14 cellular contexts compared by ENCODE assay signal in the genomic region with DNA sequence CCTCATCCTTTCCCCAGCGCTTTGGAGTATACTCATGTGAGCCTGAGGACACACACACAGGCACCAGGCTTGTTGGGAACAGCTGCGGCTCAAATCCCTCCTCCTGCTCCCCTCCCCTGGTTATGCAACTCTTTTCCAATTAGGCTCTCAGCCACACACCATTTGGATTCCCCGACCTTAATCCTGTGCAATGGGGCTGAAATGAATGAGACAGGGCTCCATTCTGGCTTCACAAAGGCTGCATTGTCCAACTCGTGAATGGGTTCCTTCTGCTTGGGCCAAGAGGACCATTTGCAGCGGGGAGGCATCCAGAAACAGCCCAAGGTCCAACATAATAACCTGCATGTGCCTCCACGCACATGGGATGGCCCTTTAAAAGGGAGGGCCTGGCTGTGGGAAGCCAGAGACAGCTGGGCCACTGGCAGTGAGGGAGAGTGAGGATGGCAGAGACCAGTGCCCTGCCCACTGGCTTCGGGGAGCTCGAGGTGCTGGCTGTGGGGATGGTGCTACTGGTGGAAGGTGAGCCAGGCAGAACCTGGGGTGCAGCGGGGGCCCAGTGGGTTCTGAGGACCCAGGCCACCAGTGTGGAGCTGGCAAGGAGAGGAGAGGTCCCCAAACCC. TPM values are rescaled to one million over a fixed set of nuclear protein-coding genes. Genes with fewer than 3 reads are reported as not detected.
DNase-seq lines count a peak whose midpoint lies in the region; ATAC-seq, FAIRE-seq and TF ChIP-seq lines count a peak whose summit lies in the region.
"Had no signal": no experiment of that assay in that cellular context is flagged by ENCODE, and none has a peak within 500 bp of the region (broad histone marks: within the 10 kb centered on the region; RNA-seq: fewer than 3 reads in every experiment).

Gene RGR (plus strand): TSS at position 403 of the 620 bp plus-strand sequence. CDS start 38 bp downstream, at position 441.

- DNase-seq in HepG2 (ENCODE audit: low spot score) (peak; percentile 75), right lobe of liver (no peak), ecto neural progenitor cell (ENCODE audit: low spot score) (peak; percentile 71), midbrain (lab: John Stamatoyannopoulos, UW) (peak; percentile 96), aorta (no peak), RPMI8226 (no peak)
- DNase-seq in activated effector memory CD4-positive, alpha-beta T cell treated with anti-CD3 and anti-CD28 coated beads, Interleukin-2, amount 50 U/mL, for 16 hours: no peak
- DNase-seq in activated CD8-positive, alpha-beta memory T cell treated with anti-CD3 and anti-CD28 coated beads, Interleukin-2, amount 50 U/mL, for 48 hours: no peak
- DNase-seq: activated CD4-positive, CD25-positive, alpha-beta regulatory T cell; activated T-cell treated with anti-CD3 and anti-CD28 coated beads, Interleukin-2, amount 50 U/mL, for 4 hours; NCI-H1417 had no signal

- BruUV-seq in HepG2 (replicated peaks; lab: Mats Ljungman, UMichigan): no TSS peak

- TF ChIP-seq RAD21 in HepG2 (CRISPR knock-in tag; IDR thresholded peaks at IDR 0.05): no peak

- peak; percentile 70 for FAIRE-seq in HepG2 (lab: Jason Lieb, UNC)
- FAIRE-seq: islet of Langerhans had no signal

- TF ChIP-seq POLR2A in HepG2 (IDR thresholded peaks at IDR 0.05; ENCODE audit: insufficient read depth in 1 of 2, low read depth in 2 of 2, low read length in 2 of 2) (no peak), right lobe of liver (IDR thresholded peaks at IDR 0.05) (no peak)

- H3K27me3 ChIP-seq in HepG2 (ENCODE audit: control insufficient read depth in 1 of 2, insufficient read depth in 2 of 2, low read length in 2 of 2) (peaks cover 3 to 9% of the 10 kb centered on the region in 2 experiments; a peak in 3 of 5 replicates), right lobe of liver (no peaks in the 10 kb centered on the region), aorta (ENCODE audit: control insufficient read depth in 1 of 2, insufficient read depth in 2 of 2, low read length in 1 of 2) (no peaks in the 10 kb centered on the region)

- POLR2A ChIA-PET in HepG2 (lab: Yijun Ruan, JAX): no interaction called here

- WGBS in HepG2 (ENCODE audit: low lambda C conversion rate): 0% methylated on average over 7 of the region's 9 CpGs
- 33% methylated on average over 4 of the region's 9 CpGs for WGBS in right lobe of liver (ENCODE audit: insufficient coverage, low coverage, low lambda C conversion rate, missing lambda C conversion rate)
- 51 to 59% methylated on average over 9 of the region's 9 CpGs for WGBS in aorta, 2 donors

- ATAC-seq in HepG2 (peak; percentile 81), right lobe of liver (no peak), aorta (ENCODE audit: low FRiP score) (peak; percentile 63)
- ATAC-seq: activated T-cell treated with anti-CD3 and anti-CD28 coated beads, Interleukin-2, amount 50 U/mL, for 4 hours had no signal

- TF ChIP-seq CTCF in HepG2 (CRISPR knock-in tag; IDR thresholded peaks at IDR 0.05): no peak
- TF ChIP-seq CTCF in right lobe of liver (IDR thresholded peaks at IDR 0.05): no peak

- H3K4me3 ChIP-seq in HepG2 (replicated peaks in 1 of 3; ENCODE audit: insufficient read depth in 1 of 3, low read depth in 2 of 3, low read length in 3 of 3): peak within 1 kb of the TSS in 2 of 3 experiments; percentile 17 to 54; a peak in 3 of 6 replicates
- no peak within 1 kb of the TSS for H3K4me3 ChIP-seq in right lobe of liver
- H3K4me3 ChIP-seq in aorta (ENCODE audit: low read length in 2 of 2): no peak within 1 kb of the TSS

- no peak for TF ChIP-seq EP300 in HepG2 (IDR thresholded peaks at IDR 0.05; ENCODE audit: low read depth in 2 of 2, low read length in 2 of 2)
- no peak; the same call in 1 of the 2 replicates for TF ChIP-seq EP300 in HepG2 (CRISPR knock-in tag; IDR thresholded peaks at IDR 0.05; ENCODE audit: borderline replicate concordance)

- H4K20me1 ChIP-seq in HepG2 (ENCODE audit: insufficient read depth, low read length): no peaks in the 10 kb centered on the region

- in situ Hi-C loops in HepG2 (cut with HindIII; ENCODE audit: extremely low pct_ligation_motif_present, low pct_unique_long_range_greater_than_20kb): no loop called here

- H3K4me1 ChIP-seq in HepG2 (ENCODE audit: insufficient read depth, low read length): peaks cover 33% of the 10 kb centered on the region
- H3K4me1 ChIP-seq in right lobe of liver: no peaks in the 10 kb centered on the region
- H3K4me1 ChIP-seq in aorta (ENCODE audit: control insufficient read depth in 1 of 2, insufficient read depth in 2 of 2, low read length in 2 of 2): no peaks in the 10 kb centered on the region

- H3K9me3 ChIP-seq in HepG2 (ENCODE audit: low read length) (no peaks in the 10 kb centered on the region), right lobe of liver (no peaks in the 10 kb centered on the region), aorta (ENCODE audit: control insufficient read depth, low read length) (no peaks in the 10 kb centered on the region)

- intact Hi-C loops in HepG2 (cut with micrococcal nuclease; ENCODE audit: unreplicated experiment): no loop called here
- intact Hi-C loops in right lobe of liver (cut with DNase I): no loop called here
- intact Hi-C loops in aorta (cut with DNase I): no loop called here

- no peaks in the 10 kb centered on the region for H3K79me2 ChIP-seq in HepG2 (ENCODE audit: insufficient read depth, low read length)

- H2AFZ ChIP-seq in HepG2 (ENCODE audit: low read length): no peak within 1 kb of the TSS

- H3K36me3 ChIP-seq in HepG2 (replicated peaks in 1 of 2; ENCODE audit: control insufficient read depth in 1 of 2, insufficient read depth in 2 of 2, low read length in 2 of 2): no peaks in the 10 kb centered on the region
- no peaks in the 10 kb centered on the region for H3K36me3 ChIP-seq in right lobe of liver
- no peaks in the 10 kb centered on the region for H3K36me3 ChIP-seq in aorta (ENCODE audit: control insufficient read depth in 1 of 2, insufficient read depth in 2 of 2, low read length in 1 of 2)

- H3K27ac ChIP-seq in HepG2 (ENCODE audit: extremely low read length, insufficient read depth, low read length) (no peak within 1 kb of the TSS), right lobe of liver (no peak within 1 kb of the TSS), aorta (ENCODE audit: low read depth in 1 of 2, low read length in 2 of 2) (no peak within 1 kb of the TSS)

- CTCF ChIA-PET in HepG2 (lab: Yijun Ruan, JAX; ENCODE audit: low intra/inter-chr PET ratio, low total read pairs): no interaction called here

- peak within 1 kb of the TSS; percentile 66 for H3K4me2 ChIP-seq in HepG2 (ENCODE audit: low read depth, low read length)

- H3K9ac ChIP-seq in HepG2 (ENCODE audit: insufficient read depth, low read depth, low read length): no peak within 1 kb of the TSS

TF ChIP-seq in HepG2, 621 proteins besides CTCF, POLR2A, EP300 and RAD21 (continues in another document):
- TF ChIP-seq, protein P1, sequence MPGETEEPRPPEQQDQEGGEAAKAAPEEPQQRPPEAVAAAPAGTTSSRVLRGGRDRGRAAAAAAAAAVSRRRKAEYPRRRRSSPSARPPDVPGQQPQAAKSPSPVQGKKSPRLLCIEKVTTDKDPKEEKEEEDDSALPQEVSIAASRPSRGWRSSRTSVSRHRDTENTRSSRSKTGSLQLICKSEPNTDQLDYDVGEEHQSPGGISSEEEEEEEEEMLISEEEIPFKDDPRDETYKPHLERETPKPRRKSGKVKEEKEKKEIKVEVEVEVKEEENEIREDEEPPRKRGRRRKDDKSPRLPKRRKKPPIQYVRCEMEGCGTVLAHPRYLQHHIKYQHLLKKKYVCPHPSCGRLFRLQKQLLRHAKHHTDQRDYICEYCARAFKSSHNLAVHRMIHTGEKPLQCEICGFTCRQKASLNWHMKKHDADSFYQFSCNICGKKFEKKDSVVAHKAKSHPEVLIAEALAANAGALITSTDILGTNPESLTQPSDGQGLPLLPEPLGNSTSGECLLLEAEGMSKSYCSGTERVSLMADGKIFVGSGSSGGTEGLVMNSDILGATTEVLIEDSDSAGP (CRISPR knock-in tag; IDR thresholded peaks at IDR 0.05; ENCODE audit: borderline replicate concordance): peak; percentile 99
- TF ChIP-seq PITX1 (CRISPR knock-in tag; IDR thresholded peaks at IDR 0.05) (peak; percentile 23; the same call in 1 of the 2 replicates), ZNF253 (CRISPR knock-in tag; IDR thresholded peaks at IDR 0.05; ENCODE audit: borderline replicate concordance) (no peak)

RNA-seq across cellular contexts. Expression of gene RGR, which starts in this region (rescaled TPM):
- total RNA-seq in HepG2 (2016; rRNA removed; fragmentation: Illumina TruSeq; extraction: Trizol) (0.24 and 0.71 TPM in 2 replicates), right lobe of liver (not detected), aorta (not detected)
- total RNA-seq in HepG2 (2016; cell fraction: cytosol; rRNA removed; fragmentation: Illumina TruSeq; extraction: Trizol; ENCODE audit: low read depth): 0.44 and 1.2 TPM in 2 replicates
- 0.39 and 0.74 TPM in 2 replicates for total RNA-seq in HepG2 (2016; cell fraction: insoluble cytoplasmic fraction; rRNA removed; fragmentation: Illumina TruSeq; extraction: Trizol)
- total RNA-seq in HepG2 (2016; cell fraction: membrane; rRNA removed; fragmentation: Illumina TruSeq; extraction: Trizol): 0.17 and 0.37 TPM in 2 replicates
- 0.43 and 1.4 TPM in 2 replicates for total RNA-seq in HepG2 (2016; cell fraction: nucleus; rRNA removed; fragmentation: Illumina TruSeq; extraction: Trizol)
- polyA plus RNA-seq in HepG2 (2011; rRNA removed) (0.68 and 0.69 TPM in 2 replicates), aorta (not detected)
- 0.53 and 0.90 TPM in 2 replicates for polyA plus RNA-seq in HepG2 (2011; cell fraction: cytosol; rRNA removed)
- 0.76 and 0.88 TPM in 2 replicates for polyA plus RNA-seq in HepG2 (2011; cell fraction: nucleus; rRNA removed)
- 0.05 TPM in 1 of 2 replicates, not detected in the other for polyA plus RNA-seq in HepG2 (2012)
- 0.32 and 0.44 TPM in 2 replicates for polyA plus RNA-seq in HepG2 (2016; cell fraction: cytosol; fragmentation: Illumina TruSeq; extraction: Trizol; ENCODE audit: low read depth)
- 0.20 and 0.87 TPM in 2 replicates for polyA plus RNA-seq in HepG2 (2016; cell fraction: insoluble cytoplasmic fraction; fragmentation: Illumina TruSeq; extraction: Trizol; ENCODE audit: low read depth)
- polyA plus RNA-seq in HepG2 (2016; cell fraction: membrane; fragmentation: Illumina TruSeq; extraction: Trizol; ENCODE audit: low read depth): 0.50 and 0.71 TPM in 2 replicates
- polyA plus RNA-seq in HepG2 (2016; cell fraction: nucleus; fragmentation: Illumina TruSeq; extraction: Trizol; ENCODE audit: insufficient read depth, low read depth): 0.84 and 2.3 TPM in 2 replicates
- polyA minus RNA-seq in HepG2 (2011; rRNA and poly(A)+ RNA removed; ENCODE audit: low replicate concordance): 2.2 TPM in 1 of 2 replicates, not detected in the other
- not detected in 2 replicates for polyA minus RNA-seq in HepG2 (2011; cell fraction: cytosol; rRNA and poly(A)+ RNA removed)
- not detected in 2 replicates for polyA minus RNA-seq in HepG2 (2011; cell fraction: nucleus; rRNA and poly(A)+ RNA removed)
- total RNA-seq: activated T-cell treated with anti-CD3 and anti-CD28 coated beads, Interleukin-2, amount 50 U/mL, for 4 hours; Daoy; fibroblast of lung had no signal
- polyA plus RNA-seq: fibroblast of lung had no signal

Comparison
In these comparisons a context has a peak if more than half of its experiments do, and no peak if none do; other contexts are left out.
1. DNase-seq: peak in HepG2 (single experiment), ecto neural progenitor cell (single experiment) and midbrain (single experiment); none in right lobe of liver (0 of 3), aorta (0 of 2), RPMI8226 (single experiment), activated effector memory CD4-positive, alpha-beta T cell treated with anti-CD3 and anti-CD28 coated beads, Interleukin-2, amount 50 U/mL, for 16 hours (single experiment) and activated CD8-positive, alpha-beta memory T cell treated with anti-CD3 and anti-CD28 coated beads, Interleukin-2, amount 50 U/mL, for 48 hours (single experiment).
2. H3K4me3 ChIP-seq: peak in HepG2 (2 of 3); none in right lobe of liver (0 of 3) and aorta (0 of 2).
3. Peak in ATAC-seq in aorta; RNA of the gene not detected or under 1 TPM.